27 cellular contexts compared by ENCODE assay signal in the genomic region with DNA sequence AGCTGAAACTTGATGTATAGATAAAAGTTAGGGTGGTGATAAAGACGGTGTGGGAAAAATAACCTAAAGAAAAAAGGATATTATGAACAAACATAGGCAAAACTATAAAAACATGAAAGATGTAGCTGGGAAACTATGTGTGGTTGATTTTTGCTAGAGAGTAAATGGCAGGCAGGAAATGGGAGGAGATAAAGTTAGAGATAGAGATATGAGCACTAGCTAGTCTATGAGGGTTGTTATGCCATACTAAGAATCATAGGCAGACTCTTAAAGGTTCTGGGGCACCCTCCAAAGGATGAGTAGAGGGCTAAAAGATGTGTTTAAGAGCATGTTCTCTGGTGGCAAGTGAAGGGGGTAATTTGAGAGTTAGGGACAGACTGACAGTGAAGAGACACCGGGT.
"Had no signal": no experiment of that assay in that cellular context is flagged by ENCODE, and none has a peak within 500 bp of the region (broad histone marks: within the 10 kb centered on the region; RNA-seq: fewer than 3 reads in every experiment).

No MANE protein-coding gene starts in this region.

- H3K36me3 Mint-ChIP-seq: naive B cell had no signal

- H3K4me1 Mint-ChIP-seq: endodermal cell, mesothelial cell of epicardium, naive B cell had no signal

- H3K27ac Mint-ChIP-seq: dendritic cell treated with granulocyte-macrophage colony-stimulating factor and Interleukin-4, amounts not matched to agents 40 ng/mL and 50 ng/mL, for 4 days; effector memory CD8-positive, alpha-beta T cell; endodermal cell; mesothelial cell of epicardium; naive B cell had no signal

- ATAC-seq: effector memory CD8-positive, alpha-beta T cell; esophagus mucosa; gastrocnemius medialis; heart right ventricle; left cardiac atrium; left lung; left ventricle myocardium superior; lower lobe of right lung; mucosa of descending colon had no signal

- H3K4me3 Mint-ChIP-seq: dendritic cell treated with granulocyte-macrophage colony-stimulating factor and Interleukin-4, amounts not matched to agents 40 ng/mL and 50 ng/mL, for 4 days; effector memory CD8-positive, alpha-beta T cell; endodermal cell; mesothelial cell of epicardium; naive B cell had no signal

- H3K9me3 ChIP-seq: colonic mucosa, gastrocnemius medialis, lower lobe of right lung had no signal

- H3K36me3 ChIP-seq: colonic mucosa, esophagus squamous epithelium, gastrocnemius medialis, heart right ventricle, left lung, lower lobe of right lung had no signal

- H3K4me1 ChIP-seq: colonic mucosa, esophagus squamous epithelium, gastrocnemius medialis, heart right ventricle, left lung, lower lobe of right lung had no signal

- FAIRE-seq: endometrium, islet of Langerhans, keratinocyte had no signal

- H3K27me3 Mint-ChIP-seq: dendritic cell treated with granulocyte-macrophage colony-stimulating factor and Interleukin-4, amounts not matched to agents 40 ng/mL and 50 ng/mL, for 4 days; naive B cell had no signal

- H3K4me3 ChIP-seq: colonic mucosa, esophagus squamous epithelium, gastrocnemius medialis, heart right ventricle, left lung, lower lobe of right lung, mucosa of descending colon had no signal

- H3K27me3 ChIP-seq: colonic mucosa, esophagus squamous epithelium, gastrocnemius medialis, heart right ventricle, left lung had no signal

- DNase-seq: colonic mucosa; cortex of kidney; effector CD8-positive, alpha-beta T cell; effector memory CD8-positive, alpha-beta T cell; endodermal cell; erythroblast; esophagus squamous epithelium; foreskin fibroblast; foreskin melanocyte; gastrocnemius medialis; glutamatergic neuron; head of caudate nucleus; heart right ventricle; hippocampal formation; left cardiac atrium; left lung; left ventricle myocardium superior; lower lobe of right lung; mesenchymal stem cell; mucosa of descending colon; naive B cell had no signal
